1 cellular context compared by ENCODE assay signal in the genomic region with DNA sequence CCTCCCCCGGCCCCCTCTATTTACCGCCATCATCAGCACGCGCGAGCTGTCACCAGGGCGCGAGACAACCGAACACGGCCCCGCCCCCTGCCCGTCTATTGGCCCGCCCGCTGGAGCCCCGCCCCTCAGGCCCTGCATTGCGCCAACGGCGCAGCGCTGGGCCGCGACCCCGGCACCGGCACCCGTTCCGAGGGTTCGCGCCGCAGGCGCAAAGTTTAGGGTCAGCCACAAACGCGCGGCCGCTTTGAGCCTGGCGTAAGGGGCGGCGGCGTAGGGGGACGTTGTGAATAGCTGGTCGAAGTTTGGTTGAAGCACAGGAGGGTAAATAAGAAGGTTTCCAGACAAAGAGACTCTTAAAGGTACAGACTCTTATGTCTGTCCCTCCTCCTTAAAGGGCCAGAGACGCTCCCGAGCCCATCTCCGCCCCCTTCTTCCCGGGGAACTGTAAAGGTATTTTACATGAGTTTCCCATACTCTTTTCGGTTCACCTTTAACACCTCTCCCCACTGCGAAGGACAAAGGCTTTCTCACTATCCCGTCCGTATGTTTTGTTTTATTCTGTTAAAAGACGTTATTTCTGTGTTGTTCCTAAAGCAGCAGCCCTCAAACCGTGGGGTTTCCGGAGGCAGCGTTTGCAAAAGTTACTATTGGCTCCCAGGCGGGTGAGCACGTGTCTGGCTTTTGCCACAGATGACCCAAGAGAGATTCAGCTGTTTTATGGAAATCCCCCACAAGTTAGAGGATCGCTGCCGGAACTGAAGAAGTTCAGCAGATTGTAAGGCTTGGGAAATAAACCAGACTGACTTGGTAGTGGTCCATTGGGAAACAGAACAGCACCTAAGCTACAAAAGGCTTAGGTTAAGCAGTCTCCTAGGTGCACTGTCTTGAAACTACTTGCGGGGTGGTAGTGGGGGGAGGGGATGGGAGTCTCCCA.
TF ChIP-seq lines count a peak whose summit lies in the region.

A gene (minus strand): TSS at position 76 of the 934 bp plus-strand sequence. CDS start 88,392 bp downstream, outside the sequence.

TF ChIP-seq in K562, 482 proteins besides CTCF, POLR2A, EP300 and RAD21 (continued from another document and continues in another):
- TF ChIP-seq ZNF589 (CRISPR knock-in tag; IDR thresholded peaks at IDR 0.05; ENCODE audit: low read depth) (no peak), EZH2 (IDR thresholded peaks at IDR 0.05; ENCODE audit: borderline replicate concordance, low read depth, low read length) (no peak), WHSC1 (IDR thresholded peaks at IDR 0.05; ENCODE audit: low read length) (no peak), RFX7 (CRISPR knock-in tag; IDR thresholded peaks at IDR 0.05) (no peak), FOXM1 (IDR thresholded peaks at IDR 0.05; ENCODE audit: low read depth) (peak; percentile 61; the same call in 1 of the 2 replicates), FOXM1 (CRISPR knock-in tag; IDR thresholded peaks at IDR 0.05; ENCODE audit: low read depth) (no peak), MYBL2 (IDR thresholded peaks at IDR 0.05; ENCODE audit: low read depth) (no peak), MYBL2 (CRISPR knock-in tag; IDR thresholded peaks at IDR 0.05; ENCODE audit: borderline replicate concordance) (no peak), NFATC3 (IDR thresholded peaks at IDR 0.05) (no peak), HNRNPL (IDR thresholded peaks at IDR 0.05; ENCODE audit: low read depth, low read length) (no peak), ZFP36 (IDR thresholded peaks at IDR 0.05; ENCODE audit: low read depth, low read length, partially characterized antibody) (no peak), MTA3 (IDR thresholded peaks at IDR 0.05; ENCODE audit: borderline replicate concordance) (0 out of 2 replicates have a peak, but pooled peaks have one; percentile 51), HNRNPK (IDR thresholded peaks at IDR 0.05; ENCODE audit: low read depth, low read length, poor library complexity, severe bottlenecking) (peak; percentile 93), OTX1 (CRISPR knock-in tag; IDR thresholded peaks at IDR 0.05) (no peak), SMAD1 (IDR thresholded peaks at IDR 0.05; ENCODE audit: low read depth, low read length, partially characterized antibody) (no peak), HDGF (IDR thresholded peaks at IDR 0.05) (no peak), ZNF184 (CRISPR knock-in tag; IDR thresholded peaks at IDR 0.05) (no peak), HCFC1 (IDR thresholded peaks at IDR 0.05; ENCODE audit: low read depth, low read length) (peak; percentile 64), ZNF384 (IDR thresholded peaks at IDR 0.05; ENCODE audit: low read depth, low read length) (no peak), SAFB (IDR thresholded peaks at IDR 0.05; ENCODE audit: borderline replicate concordance, low read depth, low read length) (no peak), ETV5 (CRISPR knock-in tag; IDR thresholded peaks at IDR 0.05; ENCODE audit: low read depth) (peak; percentile 73; the same call in 1 of the 2 replicates), RBM17 (IDR thresholded peaks at IDR 0.05; ENCODE audit: borderline replicate concordance, low read depth, low read length) (no peak), HDAC1 (IDR thresholded peaks at IDR 0.05) (peak; percentile 42 to 78; a peak in 2 of 4 replicates), RHOXF2B (CRISPR knock-in tag; conservative IDR thresholded peaks at IDR 0.05) (no peak), CEBPB (tag; IDR thresholded peaks at IDR 0.05) (peak; percentile 58)
- TF ChIP-seq, protein P1, sequence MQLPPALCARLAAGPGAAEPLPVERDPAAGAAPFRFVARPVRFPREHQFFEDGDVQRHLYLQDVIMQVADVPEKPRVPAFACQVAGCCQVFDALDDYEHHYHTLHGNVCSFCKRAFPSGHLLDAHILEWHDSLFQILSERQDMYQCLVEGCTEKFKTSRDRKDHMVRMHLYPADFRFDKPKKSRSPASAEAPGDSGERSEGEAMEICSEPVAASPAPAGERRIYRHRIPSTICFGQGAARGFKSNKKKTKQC (CRISPR knock-in tag; IDR thresholded peaks at IDR 0.05): no peak; the same call in 1 of the 2 replicates
- TF ChIP-seq, protein P2, sequence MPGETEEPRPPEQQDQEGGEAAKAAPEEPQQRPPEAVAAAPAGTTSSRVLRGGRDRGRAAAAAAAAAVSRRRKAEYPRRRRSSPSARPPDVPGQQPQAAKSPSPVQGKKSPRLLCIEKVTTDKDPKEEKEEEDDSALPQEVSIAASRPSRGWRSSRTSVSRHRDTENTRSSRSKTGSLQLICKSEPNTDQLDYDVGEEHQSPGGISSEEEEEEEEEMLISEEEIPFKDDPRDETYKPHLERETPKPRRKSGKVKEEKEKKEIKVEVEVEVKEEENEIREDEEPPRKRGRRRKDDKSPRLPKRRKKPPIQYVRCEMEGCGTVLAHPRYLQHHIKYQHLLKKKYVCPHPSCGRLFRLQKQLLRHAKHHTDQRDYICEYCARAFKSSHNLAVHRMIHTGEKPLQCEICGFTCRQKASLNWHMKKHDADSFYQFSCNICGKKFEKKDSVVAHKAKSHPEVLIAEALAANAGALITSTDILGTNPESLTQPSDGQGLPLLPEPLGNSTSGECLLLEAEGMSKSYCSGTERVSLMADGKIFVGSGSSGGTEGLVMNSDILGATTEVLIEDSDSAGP (CRISPR knock-in tag; IDR thresholded peaks at IDR 0.05): peak; percentile 96
- TF ChIP-seq, protein P3, sequence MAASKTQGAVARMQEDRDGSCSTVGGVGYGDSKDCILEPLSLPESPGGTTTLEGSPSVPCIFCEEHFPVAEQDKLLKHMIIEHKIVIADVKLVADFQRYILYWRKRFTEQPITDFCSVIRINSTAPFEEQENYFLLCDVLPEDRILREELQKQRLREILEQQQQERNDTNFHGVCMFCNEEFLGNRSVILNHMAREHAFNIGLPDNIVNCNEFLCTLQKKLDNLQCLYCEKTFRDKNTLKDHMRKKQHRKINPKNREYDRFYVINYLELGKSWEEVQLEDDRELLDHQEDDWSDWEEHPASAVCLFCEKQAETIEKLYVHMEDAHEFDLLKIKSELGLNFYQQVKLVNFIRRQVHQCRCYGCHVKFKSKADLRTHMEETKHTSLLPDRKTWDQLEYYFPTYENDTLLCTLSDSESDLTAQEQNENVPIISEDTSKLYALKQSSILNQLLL (CRISPR knock-in tag; IDR thresholded peaks at IDR 0.05; ENCODE audit: borderline replicate concordance): no peak
- TF ChIP-seq, protein P4, sequence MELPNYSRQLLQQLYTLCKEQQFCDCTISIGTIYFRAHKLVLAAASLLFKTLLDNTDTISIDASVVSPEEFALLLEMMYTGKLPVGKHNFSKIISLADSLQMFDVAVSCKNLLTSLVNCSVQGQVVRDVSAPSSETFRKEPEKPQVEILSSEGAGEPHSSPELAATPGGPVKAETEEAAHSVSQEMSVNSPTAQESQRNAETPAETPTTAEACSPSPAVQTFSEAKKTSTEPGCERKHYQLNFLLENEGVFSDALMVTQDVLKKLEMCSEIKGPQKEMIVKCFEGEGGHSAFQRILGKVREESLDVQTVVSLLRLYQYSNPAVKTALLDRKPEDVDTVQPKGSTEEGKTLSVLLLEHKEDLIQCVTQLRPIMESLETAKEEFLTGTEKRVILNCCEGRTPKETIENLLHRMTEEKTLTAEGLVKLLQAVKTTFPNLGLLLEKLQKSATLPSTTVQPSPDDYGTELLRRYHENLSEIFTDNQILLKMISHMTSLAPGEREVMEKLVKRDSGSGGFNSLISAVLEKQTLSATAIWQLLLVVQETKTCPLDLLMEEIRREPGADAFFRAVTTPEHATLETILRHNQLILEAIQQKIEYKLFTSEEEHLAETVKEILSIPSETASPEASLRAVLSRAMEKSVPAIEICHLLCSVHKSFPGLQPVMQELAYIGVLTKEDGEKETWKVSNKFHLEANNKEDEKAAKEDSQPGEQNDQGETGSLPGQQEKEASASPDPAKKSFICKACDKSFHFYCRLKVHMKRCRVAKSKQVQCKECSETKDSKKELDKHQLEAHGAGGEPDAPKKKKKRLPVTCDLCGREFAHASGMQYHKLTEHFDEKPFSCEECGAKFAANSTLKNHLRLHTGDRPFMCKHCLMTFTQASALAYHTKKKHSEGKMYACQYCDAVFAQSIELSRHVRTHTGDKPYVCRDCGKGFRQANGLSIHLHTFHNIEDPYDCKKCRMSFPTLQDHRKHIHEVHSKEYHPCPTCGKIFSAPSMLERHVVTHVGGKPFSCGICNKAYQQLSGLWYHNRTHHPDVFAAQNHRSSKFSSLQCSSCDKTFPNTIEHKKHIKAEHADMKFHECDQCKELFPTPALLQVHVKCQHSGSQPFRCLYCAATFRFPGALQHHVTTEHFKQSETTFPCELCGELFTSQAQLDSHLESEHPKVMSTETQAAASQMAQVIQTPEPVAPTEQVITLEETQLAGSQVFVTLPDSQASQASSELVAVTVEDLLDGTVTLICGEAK (IDR thresholded peaks at IDR 0.05): no peak; the same call in 1 of the 2 replicates
- TF ChIP-seq, protein P4 (CRISPR knock-in tag; IDR thresholded peaks at IDR 0.05): no peak
- TF ChIP-seq, protein P5, sequence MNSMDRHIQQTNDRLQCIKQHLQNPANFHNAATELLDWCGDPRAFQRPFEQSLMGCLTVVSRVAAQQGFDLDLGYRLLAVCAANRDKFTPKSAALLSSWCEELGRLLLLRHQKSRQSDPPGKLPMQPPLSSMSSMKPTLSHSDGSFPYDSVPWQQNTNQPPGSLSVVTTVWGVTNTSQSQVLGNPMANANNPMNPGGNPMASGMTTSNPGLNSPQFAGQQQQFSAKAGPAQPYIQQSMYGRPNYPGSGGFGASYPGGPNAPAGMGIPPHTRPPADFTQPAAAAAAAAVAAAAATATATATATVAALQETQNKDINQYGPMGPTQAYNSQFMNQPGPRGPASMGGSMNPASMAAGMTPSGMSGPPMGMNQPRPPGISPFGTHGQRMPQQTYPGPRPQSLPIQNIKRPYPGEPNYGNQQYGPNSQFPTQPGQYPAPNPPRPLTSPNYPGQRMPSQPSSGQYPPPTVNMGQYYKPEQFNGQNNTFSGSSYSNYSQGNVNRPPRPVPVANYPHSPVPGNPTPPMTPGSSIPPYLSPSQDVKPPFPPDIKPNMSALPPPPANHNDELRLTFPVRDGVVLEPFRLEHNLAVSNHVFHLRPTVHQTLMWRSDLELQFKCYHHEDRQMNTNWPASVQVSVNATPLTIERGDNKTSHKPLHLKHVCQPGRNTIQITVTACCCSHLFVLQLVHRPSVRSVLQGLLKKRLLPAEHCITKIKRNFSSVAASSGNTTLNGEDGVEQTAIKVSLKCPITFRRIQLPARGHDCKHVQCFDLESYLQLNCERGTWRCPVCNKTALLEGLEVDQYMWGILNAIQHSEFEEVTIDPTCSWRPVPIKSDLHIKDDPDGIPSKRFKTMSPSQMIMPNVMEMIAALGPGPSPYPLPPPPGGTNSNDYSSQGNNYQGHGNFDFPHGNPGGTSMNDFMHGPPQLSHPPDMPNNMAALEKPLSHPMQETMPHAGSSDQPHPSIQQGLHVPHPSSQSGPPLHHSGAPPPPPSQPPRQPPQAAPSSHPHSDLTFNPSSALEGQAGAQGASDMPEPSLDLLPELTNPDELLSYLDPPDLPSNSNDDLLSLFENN (IDR thresholded peaks at IDR 0.05; ENCODE audit: low read depth in 2 of 2, low read length in 2 of 2): 0 out of 4 replicates have a peak, but pooled peaks of 1 of the 2 experiments have one; percentile 14
- TF ChIP-seq, protein P6, sequence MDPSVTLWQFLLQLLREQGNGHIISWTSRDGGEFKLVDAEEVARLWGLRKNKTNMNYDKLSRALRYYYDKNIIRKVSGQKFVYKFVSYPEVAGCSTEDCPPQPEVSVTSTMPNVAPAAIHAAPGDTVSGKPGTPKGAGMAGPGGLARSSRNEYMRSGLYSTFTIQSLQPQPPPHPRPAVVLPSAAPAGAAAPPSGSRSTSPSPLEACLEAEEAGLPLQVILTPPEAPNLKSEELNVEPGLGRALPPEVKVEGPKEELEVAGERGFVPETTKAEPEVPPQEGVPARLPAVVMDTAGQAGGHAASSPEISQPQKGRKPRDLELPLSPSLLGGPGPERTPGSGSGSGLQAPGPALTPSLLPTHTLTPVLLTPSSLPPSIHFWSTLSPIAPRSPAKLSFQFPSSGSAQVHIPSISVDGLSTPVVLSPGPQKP (CRISPR knock-in tag; IDR thresholded peaks at IDR 0.05): no peak
- TF ChIP-seq, protein P7, sequence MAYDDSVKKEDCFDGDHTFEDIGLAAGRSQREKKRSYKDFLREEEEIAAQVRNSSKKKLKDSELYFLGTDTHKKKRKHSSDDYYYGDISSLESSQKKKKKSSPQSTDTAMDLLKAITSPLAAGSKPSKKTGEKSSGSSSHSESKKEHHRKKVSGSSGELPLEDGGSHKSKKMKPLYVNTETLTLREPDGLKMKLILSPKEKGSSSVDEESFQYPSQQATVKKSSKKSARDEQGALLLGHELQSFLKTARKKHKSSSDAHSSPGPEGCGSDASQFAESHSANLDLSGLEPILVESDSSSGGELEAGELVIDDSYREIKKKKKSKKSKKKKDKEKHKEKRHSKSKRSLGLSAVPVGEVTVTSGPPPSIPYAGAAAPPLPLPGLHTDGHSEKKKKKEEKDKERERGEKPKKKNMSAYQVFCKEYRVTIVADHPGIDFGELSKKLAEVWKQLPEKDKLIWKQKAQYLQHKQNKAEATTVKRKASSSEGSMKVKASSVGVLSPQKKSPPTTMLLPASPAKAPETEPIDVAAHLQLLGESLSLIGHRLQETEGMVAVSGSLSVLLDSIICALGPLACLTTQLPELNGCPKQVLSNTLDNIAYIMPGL (CRISPR knock-in tag; IDR thresholded peaks at IDR 0.05): no peak
- TF ChIP-seq, protein P8, sequence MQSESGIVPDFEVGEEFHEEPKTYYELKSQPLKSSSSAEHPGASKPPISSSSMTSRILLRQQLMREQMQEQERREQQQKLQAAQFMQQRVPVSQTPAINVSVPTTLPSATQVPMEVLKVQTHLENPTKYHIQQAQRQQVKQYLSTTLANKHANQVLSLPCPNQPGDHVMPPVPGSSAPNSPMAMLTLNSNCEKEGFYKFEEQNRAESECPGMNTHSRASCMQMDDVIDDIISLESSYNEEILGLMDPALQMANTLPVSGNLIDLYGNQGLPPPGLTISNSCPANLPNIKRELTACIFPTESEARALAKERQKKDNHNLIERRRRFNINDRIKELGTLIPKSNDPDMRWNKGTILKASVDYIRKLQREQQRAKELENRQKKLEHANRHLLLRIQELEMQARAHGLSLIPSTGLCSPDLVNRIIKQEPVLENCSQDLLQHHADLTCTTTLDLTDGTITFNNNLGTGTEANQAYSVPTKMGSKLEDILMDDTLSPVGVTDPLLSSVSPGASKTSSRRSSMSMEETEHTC (IDR thresholded peaks at IDR 0.05): no peak
